Comparison of ENCODE assay signal across 8 cellular contexts in genomic region chr10:72242675-72243074, GRCh38. TPM values are rescaled to one million over a fixed set of nuclear protein-coding genes. Genes with fewer than 3 reads are reported as not detected.
A peak's percentile ranks its signal among the peaks of the same experiment; 100 is the strongest.
DNase-seq lines count a peak whose midpoint lies in the region; ATAC-seq and TF ChIP-seq lines count a peak whose summit lies in the region.

No MANE protein-coding gene starts in this region.

- H3K4me1 ChIP-seq in stomach = peaks cover 59 to 65% (median 64%) of the 10 kb centered on the region in 4 donors

- no peaks in the 10 kb centered on the region for H3K9me3 ChIP-seq in stomach

- peaks cover 0 to 7% (median 0%) of the 10 kb centered on the region in 4 donors for H3K36me3 ChIP-seq in stomach

- H3K4me3 ChIP-seq in astrocyte of the spinal cord (ENCODE audit: low read depth, low read length) = no peak overlapping the region
- H3K4me3 ChIP-seq in stomach = no peak overlapping the region

- no peaks in the 10 kb centered on the region for H3K27me3 ChIP-seq in stomach

- DNase-seq in SIG-M5 treated with dmso at 0.1 percent for 504 hours (lab: John Stamatoyannopoulos, UW; ENCODE audit: unreplicated experiment) = peak; percentile 16
- DNase-seq in SIG-M5 (lab: John Stamatoyannopoulos, UW) = no peak
- peak; percentile 61 for DNase-seq in astrocyte of the spinal cord (ENCODE audit: low read depth, low spot score)
- DNase-seq in left kidney (ENCODE audit: low read depth, low spot score) = peak; percentile 58
- peak; percentile 37 for DNase-seq in stomach
- DNase-seq in activated CD4-positive, CD25-positive, alpha-beta regulatory T cell (lab: John Stamatoyannopoulos, UW) = no peak
- no peak for DNase-seq in AG08396 (ENCODE audit: low spot score)

- intact Hi-C loops in stomach (cut with DNase I; ENCODE audit: low total_unique reads) = no loop called here

- in situ Hi-C loops in astrocyte of the spinal cord (cut with HindIII; ENCODE audit: low sequenced_read_pairs) = no loop called here

- no peak for ATAC-seq in HG03159 (IDR thresholded peaks at IDR 0.05; ENCODE audit: unreplicated experiment)

- TF ChIP-seq POLR2A in stomach (IDR thresholded peaks at IDR 0.05) = no peak

- WGBS in stomach, 5 donors = 45 to 84% (median 68%) methylated on average over 4 of the region's 4 CpGs

- TF ChIP-seq CTCF in astrocyte of the spinal cord (IDR thresholded peaks at IDR 0.05; ENCODE audit: low read depth, low read length) = no peak
- TF ChIP-seq CTCF in stomach (IDR thresholded peaks at IDR 0.05) = no peak

- no peak for TF ChIP-seq EP300 in stomach (IDR thresholded peaks at IDR 0.05)

- peak overlapping the region; percentile 43 to 97 (median 92) for H3K27ac ChIP-seq in stomach

RNA-seq across cellular contexts. Expression of gene ASCC1, which starts 26.6 kb away (rescaled TPM):
- 100 to 1,000 TPM in 1 of 5 donors, 10 to 100 TPM in 2, 1 to 10 TPM in 2; 4.3 to 142 (median 19.4) TPM for total RNA-seq in stomach
- 10 to 100 TPM in 2 of 3 donors, 1 to 10 TPM in 1; 8.4 to 14.7 (median 12.5) TPM for polyA plus RNA-seq in stomach

RNA-seq across cellular contexts. Expression of gene ANAPC16, which starts 26.9 kb away (rescaled TPM):
- total RNA-seq in stomach = 100 to 1,000 TPM in 2 of 5 donors, 10 to 100 TPM in 3; 12.7 to 104 (median 68.8) TPM
- 100 to 1,000 TPM; 164 to 231 (median 170) TPM for polyA plus RNA-seq in stomach

RNA-seq across cellular contexts. Expression of gene DDIT4, which starts 31.0 kb away (rescaled TPM):
- 100 to 1,000 TPM in 4 of 5 donors, 10 to 100 TPM in 1; 89.9 to 188 (median 154) TPM for total RNA-seq in stomach
- 100 to 1,000 TPM; 122 to 176 (median 170) TPM for polyA plus RNA-seq in stomach

Comparison
In these comparisons a context has a peak if more than half of its experiments do, and no peak if none do; other contexts are left out.
1. DNase-seq: peak in SIG-M5 treated with dmso at 0.1 percent for 504 hours (single experiment), astrocyte of the spinal cord (single experiment), left kidney (single experiment) and stomach (single experiment); none in SIG-M5 (single experiment), activated CD4-positive, CD25-positive, alpha-beta regulatory T cell (0 of 4) and AG08396 (single experiment).